ENCODE assay signal across 8 cellular contexts in genomic region chr1:146032613-146033219, GRCh38. TPM values are rescaled to one million over a fixed set of nuclear protein-coding genes. Genes with fewer than 3 reads are reported as not detected.
DNase-seq lines count a peak whose midpoint lies in the region; ATAC-seq, FAIRE-seq and TF ChIP-seq lines count a peak whose summit lies in the region.

No MANE protein-coding gene starts in this region.

- H3K27me3 Mint-ChIP-seq in nephron (ENCODE audit: low read depth), result peaks cover 3% of the 10 kb centered on the region

- DNase-seq in GM18507 (ENCODE audit: extremely low spot score, insufficient read length, low read depth) (no peak), NCI-H524 treated with DMSO at 0.1 percent for 48 hours (lab: John Stamatoyannopoulos, UW) (peak; percentile 28), left colon (no peak)
- peak; percentile 17 for DNase-seq in central memory CD4-positive, alpha-beta T cell
- no peak for DNase-seq in activated CD8-positive, alpha-beta memory T cell treated with anti-CD3 and anti-CD28 coated beads, Interleukin-2, amount 50 U/mL, for 48 hours

- H3K27me3 ChIP-seq in BLaER1, result no peaks in the 10 kb centered on the region

- H3K9me3 ChIP-seq in BLaER1, result no peaks in the 10 kb centered on the region

- H3K9me3 Mint-ChIP-seq in nephron, result no peaks in the 10 kb centered on the region

- no peak for ATAC-seq in left colon
- ATAC-seq in GM21360 (IDR thresholded peaks at IDR 0.05; ENCODE audit: unreplicated experiment), result no peak

- H3K4me2 ChIP-seq in BLaER1, result peak overlapping the region; percentile 34

- no peak overlapping the region for H3K27ac ChIP-seq in BLaER1

- H3K36me3 Mint-ChIP-seq in nephron (ENCODE audit: low read depth), result no peaks in the 10 kb centered on the region

- H3K9ac ChIP-seq in BLaER1, result no peak overlapping the region

- H3K27ac Mint-ChIP-seq in nephron, result peak overlapping the region in 1 of 3 experiments; percentile 54

- no peak overlapping the region for H3K4me3 ChIP-seq in BLaER1

- H3K4me3 Mint-ChIP-seq in nephron, result peak overlapping the region in 2 of 3 experiments; percentile 1 to 45

- peak; percentile 45 for FAIRE-seq in GM18507 (lab: Jason Lieb, UNC)

- peaks cover 26% of the 10 kb centered on the region for H3K4me1 Mint-ChIP-seq in nephron

- intact Hi-C loops in left colon (cut with DNase I, micrococcal nuclease), result no loop called here

- H3K36me3 ChIP-seq in BLaER1, result no peaks in the 10 kb centered on the region

- peaks cover 17% of the 10 kb centered on the region for H3K4me1 ChIP-seq in BLaER1

- no peaks in the 10 kb centered on the region for H4K20me1 ChIP-seq in BLaER1

- TF ChIP-seq CTCF in nephron (IDR thresholded peaks at IDR 0.05; ENCODE audit: unreplicated experiment in 3 of 3), result peak; percentile 47 to 50 (median 50)

RNA-seq across cellular contexts. Expression of gene HJV, which starts 11.2 kb away (rescaled TPM):
- not detected for total RNA-seq in left colon

RNA-seq across cellular contexts. Expression of gene TXNIP, which starts 36.3 kb away (rescaled TPM):
- 100 to 1,000 TPM; 550 to 720 TPM for total RNA-seq in left colon

Comparison
In these comparisons a context has a peak if more than half of its experiments do, and no peak if none do; other contexts are left out.
1. DNase-seq: peak in NCI-H524 treated with DMSO at 0.1 percent for 48 hours (single experiment) and central memory CD4-positive, alpha-beta T cell (single experiment); none in GM18507 (single experiment), left colon (0 of 2) and activated CD8-positive, alpha-beta memory T cell treated with anti-CD3 and anti-CD28 coated beads, Interleukin-2, amount 50 U/mL, for 48 hours (single experiment).